24 cellular contexts compared by ENCODE assay signal in the genomic region with DNA sequence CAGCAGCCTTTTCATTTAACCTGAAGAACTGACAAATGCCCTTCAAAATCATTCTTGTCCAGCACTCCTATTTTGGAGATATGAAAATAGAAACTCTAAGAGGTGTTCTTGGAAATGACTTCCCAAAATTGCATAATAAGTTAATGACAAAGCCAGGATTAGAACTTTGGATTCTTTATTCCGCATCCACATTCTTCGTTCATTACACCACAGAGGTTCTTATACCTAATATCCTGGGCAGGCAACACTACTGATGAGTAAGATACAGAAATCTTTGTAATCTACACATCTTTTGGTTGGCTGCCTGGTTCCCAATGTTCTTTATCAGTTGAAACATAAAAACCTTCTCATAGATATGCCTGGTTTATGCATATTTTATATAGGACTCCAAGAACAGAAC. TPM values are rescaled to one million over a fixed set of nuclear protein-coding genes. Genes with fewer than 3 reads are reported as not detected.
"Had no signal": no experiment of that assay in that cellular context is flagged by ENCODE, and none has a peak within 500 bp of the region (broad histone marks: within the 10 kb centered on the region; RNA-seq: fewer than 3 reads in every experiment).

No MANE protein-coding gene starts in this region.

- ATAC-seq: gastrocnemius medialis; lower lobe of right lung; natural killer cell; stimulated activated naive CD8-positive, alpha-beta T cell treated with anti-CD3 and anti-CD28 coated beads, Interleukin-15, amount 100 ng/mL, for 72 hours; WTC11 had no signal

- DNase-seq: activated CD8-positive, alpha-beta memory T cell treated with anti-CD3 and anti-CD28 coated beads for 24 hours; activated CD8-positive, alpha-beta memory T cell treated with anti-CD3 and anti-CD28 coated beads, Interleukin-2, amount 50 U/mL, for 4 hours; activated naive CD4-positive, alpha-beta T cell treated with Interleukin-2 at 50 U/mL for 16 hours; activated naive CD8-positive, alpha-beta T cell treated with anti-CD3 and anti-CD28 coated beads for 36 hours; activated T-cell treated with anti-CD3 and anti-CD28 coated beads, Interleukin-2, amount 50 U/mL, for 24 hours; amniotic stem cell; central memory CD4-positive, alpha-beta T cell; effector memory CD4-positive, alpha-beta T cell; gastrocnemius medialis; head of caudate nucleus; hypothalamus; lower lobe of right lung; midbrain; natural killer cell; stimulated activated CD4-positive, alpha-beta T cell treated with anti-CD3 and anti-CD28 coated beads, Interleukin-12 subunit alpha, Interleukin-12 subunit beta, amount 100 ng/mL, for 4 hours; stimulated activated CD4-positive, alpha-beta T cell treated with anti-CD3 and anti-CD28 coated beads, Interleukin-1b, Interleukin-23, amount 100 ng/mL, for 48 hours; stimulated activated naive CD8-positive, alpha-beta T cell treated with anti-CD3 and anti-CD28 coated beads, Interleukin-15, amount 100 ng/mL, for 72 hours; T1000; tibial artery had no signal

- H3K4me3 ChIP-seq: esophagus muscularis mucosa, gastrocnemius medialis, lower lobe of right lung, prostate gland, right atrium auricular region, tibial artery had no signal

RNA-seq across cellular contexts. Expression of a gene that starts 5.9 kb away (rescaled TPM):
- total RNA-seq: activated T-helper 2 cell treated with anti-CD3 and anti-CD28 coated beads, Interferon-gamma antibody, Interleukin-2, Interleukin-4, amounts not matched to agents 10 μg/mL and 5 μg/mL and 100 μg/mL, durations not matched to agents 14 hours and 24 hours and 36 hours had no signal
